ENCODE assay signal across 2 cellular contexts in the genomic region with DNA sequence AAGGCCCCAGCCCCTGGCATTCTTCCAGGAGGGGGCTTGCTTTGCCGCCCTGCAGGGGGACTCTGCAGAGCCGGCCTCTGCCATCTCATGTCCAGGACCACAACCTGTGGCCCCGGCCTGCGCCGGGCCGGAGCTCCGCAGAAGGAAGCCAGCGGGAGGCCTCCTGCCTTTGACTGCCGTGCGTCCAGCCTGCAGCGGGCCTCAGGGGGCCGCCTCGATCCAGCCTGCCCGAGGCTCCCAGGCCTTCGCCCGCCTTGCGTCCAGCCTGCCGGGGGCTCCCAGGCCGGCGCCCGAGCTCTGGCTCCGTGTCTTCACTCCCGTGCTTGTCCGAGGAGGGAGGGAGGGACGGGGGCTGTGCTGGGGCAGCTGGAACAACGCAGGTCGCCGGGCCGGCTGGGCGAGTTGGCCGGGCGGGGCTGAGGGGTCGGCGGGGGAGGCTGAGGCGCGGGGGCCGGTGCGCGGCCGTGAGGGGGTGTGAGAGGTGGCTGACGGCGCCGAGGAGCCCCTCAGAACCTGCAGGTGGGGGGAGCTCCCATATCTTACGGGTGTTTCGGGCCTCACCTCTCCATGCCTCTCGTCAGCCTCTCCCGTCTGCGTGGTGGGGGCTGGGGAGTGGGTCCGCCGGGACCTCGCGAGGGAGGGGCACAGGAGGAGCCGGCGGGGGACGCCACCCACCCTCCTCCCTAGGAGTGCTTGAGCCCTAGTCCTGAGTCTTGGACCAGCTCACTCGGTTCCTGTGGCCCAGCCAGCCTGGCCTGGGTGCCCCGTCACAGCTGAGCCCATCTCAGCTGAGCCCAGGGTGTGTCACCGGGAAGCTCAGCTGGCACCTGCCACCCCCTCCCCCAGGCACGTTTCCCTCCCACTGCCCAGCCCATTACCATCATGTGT.
TF ChIP-seq lines count a peak whose summit lies in the region.

No MANE protein-coding gene starts in this region.

TF ChIP-seq in GM23338, 12 proteins besides CTCF, POLR2A, EP300 and RAD21 (continues in another document):
- TF ChIP-seq POLR2AphosphoS5 (IDR thresholded peaks at IDR 0.05; ENCODE audit: low read depth) (no peak), ETS1 (IDR thresholded peaks at IDR 0.05) (no peak), EZH2 (IDR thresholded peaks at IDR 0.05; ENCODE audit: low read depth, unreplicated experiment) (no peak), CREB1 (CRISPR knock-in tag; IDR thresholded peaks at IDR 0.05; ENCODE audit: low read depth) (no peak), REST (IDR thresholded peaks at IDR 0.05; ENCODE audit: unreplicated experiment) (no peak), EZH2phosphoT487 (IDR thresholded peaks at IDR 0.05; ENCODE audit: unreplicated experiment) (no peak), STAT1 (IDR thresholded peaks at IDR 0.05; ENCODE audit: unreplicated experiment) (no peak), ZNF331 (CRISPR knock-in tag; IDR thresholded peaks at IDR 0.05; ENCODE audit: low read depth) (no peak), NANOG (IDR thresholded peaks at IDR 0.05; ENCODE audit: borderline replicate concordance) (no peak)

TF ChIP-seq in K562, 482 proteins besides CTCF, POLR2A, EP300 and RAD21:
- no peak for TF ChIP-seq LARP7 (IDR thresholded peaks at IDR 0.05)
- TF ChIP-seq UBTF (IDR thresholded peaks at IDR 0.05; ENCODE audit: borderline replicate concordance in 1 of 2, low read depth in 2 of 2, low read length in 2 of 2), result peak in 1 of 2 experiments; percentile 94; a peak in 2 of 4 replicates
- TF ChIP-seq ATF4 (CRISPR knock-in tag; IDR thresholded peaks at IDR 0.05), result no peak
- no peak for TF ChIP-seq NONO (IDR thresholded peaks at IDR 0.05; ENCODE audit: low read depth in 2 of 2, low read length in 1 of 2)
- no peak for TF ChIP-seq KDM5B (IDR thresholded peaks at IDR 0.05; ENCODE audit: insufficient replicate concordance, low read depth, low read length)
- no peak for TF ChIP-seq ZBED1 (IDR thresholded peaks at IDR 0.05)
